6 cellular contexts compared by ENCODE assay signal in genomic region chr4:18842431-18842830, GRCh38.
"Had no signal": no experiment of that assay in that cellular context is flagged by ENCODE, and none has a peak within 500 bp of the region (broad histone marks: within the 10 kb centered on the region; RNA-seq: fewer than 3 reads in every experiment).

No MANE protein-coding gene starts in this region.

- DNase-seq: GM23248, GOT3, H7, HCEC 1CT, IMR-90 had no signal

- H3K9ac ChIP-seq: GM23248 had no signal

- H2AFZ ChIP-seq: GM23248 had no signal

- H3K27ac ChIP-seq: GM23248 had no signal

- H3K4me3 ChIP-seq: GM23248, K562 had no signal

- ATAC-seq: K562 had no signal
